ENCODE assay signal across 10 cellular contexts in the genomic region with DNA sequence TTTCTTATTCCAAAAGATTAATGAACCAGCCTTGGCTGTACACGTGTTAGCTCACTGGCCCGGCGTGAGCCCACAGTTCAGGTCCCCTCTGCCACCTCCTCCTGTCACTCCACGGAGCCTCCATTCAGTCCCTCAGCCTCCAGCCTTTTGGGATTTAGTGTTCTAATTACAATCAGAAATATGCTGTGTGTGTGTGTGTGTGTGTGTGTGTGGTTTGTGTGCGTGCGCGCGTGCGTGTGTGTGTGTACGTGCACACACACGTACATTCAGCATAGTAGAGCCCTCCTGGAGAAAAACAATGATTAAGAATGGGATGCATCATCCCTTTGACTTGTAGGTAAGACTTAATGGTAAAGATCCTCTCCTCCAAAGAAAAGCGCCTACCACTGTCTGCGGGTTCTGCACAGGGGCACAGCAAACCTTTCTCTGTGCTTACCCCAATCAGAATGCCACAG. TPM values are rescaled to one million over a fixed set of nuclear protein-coding genes. Genes with fewer than 3 reads are reported as not detected.
A peak's percentile ranks its signal among the peaks of the same experiment; 100 is the strongest.
DNase-seq lines count a peak whose midpoint lies in the region; ATAC-seq and TF ChIP-seq lines count a peak whose summit lies in the region.
"Had no signal": no experiment of that assay in that cellular context is flagged by ENCODE, and none has a peak within 500 bp of the region (broad histone marks: within the 10 kb centered on the region; RNA-seq: fewer than 3 reads in every experiment).

No MANE protein-coding gene starts in this region.

- H3K4me1 ChIP-seq in body of pancreas: peaks cover 32% of the 10 kb centered on the region
- H3K4me1 ChIP-seq in left lung: peaks cover 0 to 21% of the 10 kb centered on the region in 2 donors
- peaks cover 0 to 16% (median 15%) of the 10 kb centered on the region in 4 donors for H3K4me1 ChIP-seq in tibial artery

- H3K9me3 Mint-ChIP-seq in activated T-cell treated with anti-CD3 and anti-CD28 coated beads, Interleukin-2, amount 50 U/mL, for 24 hours: no peaks in the 10 kb centered on the region
- no peaks in the 10 kb centered on the region for H3K9me3 Mint-ChIP-seq in activated T-cell treated with anti-CD3 and anti-CD28 coated beads, Interleukin-2, amount 50 U/mL, for 4 hours
- H3K9me3 Mint-ChIP-seq: central memory CD8-positive, alpha-beta T cell had no signal

- no peak for TF ChIP-seq CTCF in body of pancreas (IDR thresholded peaks at IDR 0.05)
- TF ChIP-seq CTCF in left lung (IDR thresholded peaks at IDR 0.05): no peak
- no peak for TF ChIP-seq CTCF in tibial artery (IDR thresholded peaks at IDR 0.05)

- peak overlapping the region; percentile 63 for H3K4me3 Mint-ChIP-seq in activated T-cell treated with anti-CD3 and anti-CD28 coated beads, Interleukin-2, amount 50 U/mL, for 24 hours
- H3K4me3 Mint-ChIP-seq in activated T-cell treated with anti-CD3 and anti-CD28 coated beads, Interleukin-2, amount 50 U/mL, for 4 hours: no peak overlapping the region

- TF ChIP-seq POLR2A in body of pancreas (IDR thresholded peaks at IDR 0.05): no peak

- intact Hi-C loops in body of pancreas (cut with DNase I): no loop called here
- intact Hi-C loops in left lung (cut with DNase I): no loop called here
- intact Hi-C loops in tibial artery (cut with DNase I; ENCODE audit: low total_unique reads): no loop called here

- 46 to 53% methylated on average over 13 of the region's 13 CpGs for WGBS in body of pancreas, 2 donors

- H3K27me3 ChIP-seq in body of pancreas (no peaks in the 10 kb centered on the region), left lung (peaks cover 3 to 59% of the 10 kb centered on the region in 2 donors), tibial artery (peaks cover 0 to 25% of the 10 kb centered on the region in 2 donors)

- H3K36me3 ChIP-seq in body of pancreas (replicated peaks in 1 of 2; ENCODE audit: insufficient read depth in 1 of 2, low read depth in 2 of 2): no peaks in the 10 kb centered on the region
- H3K36me3 ChIP-seq in left lung: no peaks in the 10 kb centered on the region
- H3K36me3 ChIP-seq in tibial artery: no peaks in the 10 kb centered on the region

- H3K27ac Mint-ChIP-seq in activated T-cell treated with anti-CD3 and anti-CD28 coated beads, Interleukin-2, amount 50 U/mL, for 24 hours: no peak overlapping the region

- no peak overlapping the region for H3K4me3 ChIP-seq in body of pancreas
- peak overlapping the region; percentile 31 to 34 for H3K4me3 ChIP-seq in left lung
- peak overlapping the region; percentile 40 to 57 for H3K4me3 ChIP-seq in tibial artery

- H3K27me3 Mint-ChIP-seq in activated T-cell treated with anti-CD3 and anti-CD28 coated beads, Interleukin-2, amount 50 U/mL, for 24 hours: peaks cover 87% of the 10 kb centered on the region
- peaks cover 59% of the 10 kb centered on the region for H3K27me3 Mint-ChIP-seq in activated T-cell treated with anti-CD3 and anti-CD28 coated beads, Interleukin-2, amount 50 U/mL, for 4 hours (ENCODE audit: low read depth)

- no peak for DNase-seq in activated T-cell treated with anti-CD3 and anti-CD28 coated beads, Interleukin-2, amount 50 U/mL, for 24 hours
- no peak for DNase-seq in activated T-cell treated with anti-CD3 and anti-CD28 coated beads, Interleukin-2, amount 50 U/mL, for 4 hours
- DNase-seq in body of pancreas (peak in 1 of 4 donors; percentile 32), left lung (no peak), tibial artery (no peak)
- DNase-seq in activated effector memory CD4-positive, alpha-beta T cell treated with Interleukin-2 at 50 U/mL for 16 hours: no peak
- DNase-seq: AML-193 had no signal

- H3K36me3 Mint-ChIP-seq in activated T-cell treated with anti-CD3 and anti-CD28 coated beads, Interleukin-2, amount 50 U/mL, for 24 hours (ENCODE audit: low read depth): no peaks in the 10 kb centered on the region
- H3K36me3 Mint-ChIP-seq in activated T-cell treated with anti-CD3 and anti-CD28 coated beads, Interleukin-2, amount 50 U/mL, for 4 hours (ENCODE audit: insufficient read depth): no peaks in the 10 kb centered on the region

- no peak for ATAC-seq in activated T-cell treated with anti-CD3 and anti-CD28 coated beads, Interleukin-2, amount 50 U/mL, for 4 hours
- ATAC-seq in body of pancreas: no peak
- ATAC-seq in left lung: no peak
- no peak for ATAC-seq in GM19035 (IDR thresholded peaks at IDR 0.05; ENCODE audit: unreplicated experiment)
- no peak for ATAC-seq in HG03025 (IDR thresholded peaks at IDR 0.05; ENCODE audit: low FRiP score, unreplicated experiment)

- H3K9me3 ChIP-seq in body of pancreas: no peaks in the 10 kb centered on the region
- no peaks in the 10 kb centered on the region for H3K9me3 ChIP-seq in left lung
- H3K9me3 ChIP-seq in tibial artery: no peaks in the 10 kb centered on the region

- H3K27ac ChIP-seq in body of pancreas: peak overlapping the region in 3 of 4 donors; percentile 57 to 75 (median 69)
- H3K27ac ChIP-seq in left lung: no peak overlapping the region
- no peak overlapping the region for H3K27ac ChIP-seq in tibial artery

- peaks cover 38% of the 10 kb centered on the region for H3K4me1 Mint-ChIP-seq in activated T-cell treated with anti-CD3 and anti-CD28 coated beads, Interleukin-2, amount 50 U/mL, for 24 hours (ENCODE audit: low read depth)
- H3K4me1 Mint-ChIP-seq in activated T-cell treated with anti-CD3 and anti-CD28 coated beads, Interleukin-2, amount 50 U/mL, for 4 hours (ENCODE audit: low read depth): peaks cover 14% of the 10 kb centered on the region

RNA-seq across cellular contexts. Expression of gene CA12, which starts 0.8 kb away (rescaled TPM):
- under 1 TPM; 0.08 to 0.15 (median 0.14) TPM for total RNA-seq in activated T-cell treated with anti-CD3 and anti-CD28 coated beads, Interleukin-2, amount 50 U/mL, for 4 hours
- 10 to 100 TPM; 16.1 to 25.7 TPM for total RNA-seq in body of pancreas
- 10 to 100 TPM; 12.2 to 20.5 TPM for total RNA-seq in left lung

Comparison
In these comparisons a context has a peak if more than half of its experiments do, and no peak if none do; other contexts are left out.
1. H3K27ac ChIP-seq: peak in body of pancreas (3 of 4); none in left lung (0 of 2) and tibial artery (0 of 2).
2. H3K4me3 ChIP-seq: peak in left lung (2 of 2) and tibial artery (2 of 2); none in body of pancreas (0 of 2).
3. RNA of gene CA12, which starts 0.8 kb away (total RNA-seq): 16.1 to 25.7 TPM in body of pancreas and 12.2 to 20.5 TPM in left lung; 0.08 to 0.15 TPM in activated T-cell treated with anti-CD3 and anti-CD28 coated beads, Interleukin-2, amount 50 U/mL, for 4 hours; every median in the first group is over 10 times any median in the second.